In genomic region chr17:13601317-13601775, GRCh38 we compare ENCODE assay signal across 8 cellular contexts.
DNase-seq lines count a peak whose midpoint lies in the region; ATAC-seq lines count a peak whose summit lies in the region.

No MANE protein-coding gene starts in this region.

- H3K4me1 Mint-ChIP-seq in activated naive CD8-positive, alpha-beta T cell treated with anti-CD3 and anti-CD28 coated beads, Interleukin-2, amount 50 U/mL, for 24 hours, result peaks cover 9% of the 10 kb centered on the region

- no peak overlapping the region for H3K27ac Mint-ChIP-seq in activated naive CD8-positive, alpha-beta T cell treated with anti-CD3 and anti-CD28 coated beads, Interleukin-2, amount 50 U/mL, for 24 hours

- peak overlapping the region; percentile 72 for H3K4me3 ChIP-seq in HUES48 (ENCODE audit: low read depth, low read length)
- H3K4me3 ChIP-seq in iPS-20b (ENCODE audit: low read length), result peak overlapping the region; percentile 80

- no peaks in the 10 kb centered on the region for H3K36me3 Mint-ChIP-seq in activated naive CD8-positive, alpha-beta T cell treated with anti-CD3 and anti-CD28 coated beads, Interleukin-2, amount 50 U/mL, for 24 hours (ENCODE audit: low read depth)

- H3K27me3 ChIP-seq in HUES48 (ENCODE audit: control insufficient read depth, insufficient read depth, low read length) (peaks cover 23% of the 10 kb centered on the region), iPS-20b (ENCODE audit: insufficient read depth, low read length) (peaks cover 32% of the 10 kb centered on the region)

- peak overlapping the region; percentile 41 for H3K4me3 Mint-ChIP-seq in activated naive CD8-positive, alpha-beta T cell treated with anti-CD3 and anti-CD28 coated beads, Interleukin-2, amount 50 U/mL, for 24 hours

- H3K27ac ChIP-seq in HUES48 (ENCODE audit: low read depth, low read length), result peak overlapping the region; percentile 19
- H3K27ac ChIP-seq in iPS-20b (ENCODE audit: low read length), result no peak overlapping the region

- DNase-seq in activated naive CD8-positive, alpha-beta T cell treated with anti-CD3 and anti-CD28 coated beads, Interleukin-2, amount 50 U/mL, for 24 hours, result peak; percentile 16
- DNase-seq in stimulated activated CD8-positive, alpha-beta memory T cell treated with anti-CD3 and anti-CD28 coated beads, Interleukin-4, amount 100 ng/mL, for 48 hours, result peak; percentile 32
- DNase-seq in DMS79 treated with DMSO at 0.1 percent for 48 hours (lab: John Stamatoyannopoulos, UW) (no peak), NCI-H2107 treated with DMSO at 0.1 percent for 48 hours (lab: John Stamatoyannopoulos, UW; ENCODE audit: unreplicated experiment) (no peak), activated gamma-delta T cell (lab: John Stamatoyannopoulos, UW) (no peak)

- no peaks in the 10 kb centered on the region for H3K9me3 Mint-ChIP-seq in activated naive CD8-positive, alpha-beta T cell treated with anti-CD3 and anti-CD28 coated beads, Interleukin-2, amount 50 U/mL, for 24 hours

- H3K36me3 ChIP-seq in HUES48 (ENCODE audit: control insufficient read depth, insufficient read depth, low read length) (no peaks in the 10 kb centered on the region), iPS-20b (ENCODE audit: insufficient read depth, low read depth, low read length) (no peaks in the 10 kb centered on the region)

- H3K9ac ChIP-seq in HUES48 (ENCODE audit: low read depth, low read length) (peak overlapping the region; percentile 63), iPS-20b (ENCODE audit: low read depth, low read length) (peak overlapping the region; percentile 76; the same call in 1 of the 2 replicates)

- H3K4me1 ChIP-seq in HUES48 (ENCODE audit: control insufficient read depth, insufficient read depth, low read length), result peaks cover 8% of the 10 kb centered on the region
- H3K4me1 ChIP-seq in iPS-20b (ENCODE audit: insufficient read depth, low read length), result peaks cover 9% of the 10 kb centered on the region; the same call in 1 of the 2 replicates

- peaks cover 59% of the 10 kb centered on the region for H3K27me3 Mint-ChIP-seq in activated naive CD8-positive, alpha-beta T cell treated with anti-CD3 and anti-CD28 coated beads, Interleukin-2, amount 50 U/mL, for 24 hours

- H3K9me3 ChIP-seq in HUES48 (ENCODE audit: control insufficient read depth, insufficient read depth, low read length) (no peaks in the 10 kb centered on the region), iPS-20b (ENCODE audit: insufficient read depth, low read depth, low read length) (no peaks in the 10 kb centered on the region)

- peak; percentile 28 for ATAC-seq in activated naive CD8-positive, alpha-beta T cell treated with anti-CD3 and anti-CD28 coated beads, Interleukin-2, amount 50 U/mL, for 24 hours
- no peak for ATAC-seq in GM21367 (IDR thresholded peaks at IDR 0.05; ENCODE audit: unreplicated experiment)

Comparison
In these comparisons a context has a peak if more than half of its experiments do, and no peak if none do; other contexts are left out.
1. DNase-seq: peak in activated naive CD8-positive, alpha-beta T cell treated with anti-CD3 and anti-CD28 coated beads, Interleukin-2, amount 50 U/mL, for 24 hours (single experiment) and stimulated activated CD8-positive, alpha-beta memory T cell treated with anti-CD3 and anti-CD28 coated beads, Interleukin-4, amount 100 ng/mL, for 48 hours (single experiment); none in DMS79 treated with DMSO at 0.1 percent for 48 hours (single experiment), NCI-H2107 treated with DMSO at 0.1 percent for 48 hours (single experiment) and activated gamma-delta T cell (single experiment).